Comparison of ENCODE assay signal across 13 cellular contexts in the genomic region with DNA sequence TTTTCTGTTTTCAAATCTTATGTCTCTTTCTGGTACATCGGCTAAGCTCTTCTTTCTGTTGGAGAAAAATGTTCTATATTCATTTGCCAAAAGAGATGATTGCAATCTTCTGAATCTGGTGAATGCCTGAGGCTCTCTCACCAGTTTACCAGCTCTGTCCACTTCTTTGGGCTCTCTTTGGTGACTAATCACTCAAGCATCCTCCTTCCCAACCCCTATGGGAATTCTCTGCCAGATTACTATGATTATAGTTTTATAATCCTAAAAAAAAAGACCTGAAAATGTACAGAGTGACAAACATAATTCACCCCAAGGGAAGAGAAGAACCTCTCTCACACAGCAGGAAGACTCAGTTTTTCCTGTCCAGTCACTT.
A peak's percentile ranks its signal among the peaks of the same experiment; 100 is the strongest.
DNase-seq lines count a peak whose midpoint lies in the region; ATAC-seq, FAIRE-seq and TF ChIP-seq lines count a peak whose summit lies in the region.
"Had no signal": no experiment of that assay in that cellular context is flagged by ENCODE, and none has a peak within 500 bp of the region (broad histone marks: within the 10 kb centered on the region; RNA-seq: fewer than 3 reads in every experiment).

No MANE protein-coding gene starts in this region.

- H3K4me3 ChIP-seq in AG09309 (ENCODE audit: control insufficient read depth, low read depth, low read length) (no peak overlapping the region), astrocyte (ENCODE audit: insufficient read depth, low read depth, low read length) (no peak overlapping the region)
- no peak overlapping the region for H3K4me3 ChIP-seq in naive thymus-derived CD4-positive, alpha-beta T cell (ENCODE audit: low read length)
- H3K4me3 ChIP-seq: heart right ventricle had no signal

- CTCF ChIA-PET in naive thymus-derived CD4-positive, alpha-beta T cell (lab: Charles Lee), result no interaction called here

- in situ Hi-C loops in G401 (cut with HindIII; ENCODE audit: low sequenced_read_pairs), result no loop called here

- no peaks in the 10 kb centered on the region for H4K20me1 ChIP-seq in astrocyte (ENCODE audit: insufficient read depth, low read length)

- H3K36me3 Mint-ChIP-seq in astrocyte (ENCODE audit: low read depth, unreplicated experiment), result no peaks in the 10 kb centered on the region
- peaks cover 0 to 52% (median 24%) of the 10 kb centered on the region in 5 donors for H3K36me3 Mint-ChIP-seq in naive thymus-derived CD4-positive, alpha-beta T cell

- intact Hi-C loops in naive thymus-derived CD4-positive, alpha-beta T cell (cut with micrococcal nuclease), result no loop called here

- peaks cover 27% of the 10 kb centered on the region for H3K4me1 ChIP-seq in astrocyte (ENCODE audit: insufficient read depth, low read length)
- no peaks in the 10 kb centered on the region for H3K4me1 ChIP-seq in naive thymus-derived CD4-positive, alpha-beta T cell (ENCODE audit: control insufficient read depth in 2 of 2, insufficient read depth in 2 of 2, low read length in 2 of 2)

- H2AFZ ChIP-seq in astrocyte (ENCODE audit: low read depth, low read length), result no peak overlapping the region

- ATAC-seq in naive thymus-derived CD4-positive, alpha-beta T cell, result no peak
- ATAC-seq in HG02938 (IDR thresholded peaks at IDR 0.05; ENCODE audit: unreplicated experiment), result no peak
- ATAC-seq: heart right ventricle had no signal

- H3K4me1 Mint-ChIP-seq in astrocyte (ENCODE audit: low read depth, unreplicated experiment), result peaks cover 23% of the 10 kb centered on the region
- H3K4me1 Mint-ChIP-seq in naive thymus-derived CD4-positive, alpha-beta T cell, result peaks cover 0 to 3% (median 0%) of the 10 kb centered on the region in 7 donors
- H3K4me1 Mint-ChIP-seq: CD8-positive, alpha-beta memory T cell; central memory CD8-positive, alpha-beta T cell had no signal

- peak overlapping the region; percentile 33 for H3K27ac ChIP-seq in astrocyte (ENCODE audit: low read depth, low read length)
- no peak overlapping the region for H3K27ac ChIP-seq in naive thymus-derived CD4-positive, alpha-beta T cell (ENCODE audit: low read depth, low read length)
- H3K27ac ChIP-seq: heart right ventricle had no signal

- H3K27ac Mint-ChIP-seq in astrocyte (ENCODE audit: unreplicated experiment), result peak overlapping the region; percentile 16
- H3K27ac Mint-ChIP-seq in naive thymus-derived CD4-positive, alpha-beta T cell, result no peak overlapping the region
- H3K27ac Mint-ChIP-seq: CD8-positive, alpha-beta memory T cell had no signal

- no peaks in the 10 kb centered on the region for H3K27me3 ChIP-seq in astrocyte (ENCODE audit: insufficient read depth, low read length)
- H3K27me3 ChIP-seq in naive thymus-derived CD4-positive, alpha-beta T cell (ENCODE audit: control insufficient read depth in 2 of 2, insufficient read depth in 2 of 2, low read length in 2 of 2), result no peaks in the 10 kb centered on the region
- H3K27me3 ChIP-seq: heart right ventricle had no signal

- peak overlapping the region; percentile 48 for H3K4me2 ChIP-seq in astrocyte (ENCODE audit: low read length)

- H3K79me2 ChIP-seq in astrocyte (ENCODE audit: insufficient read depth, low read length), result no peaks in the 10 kb centered on the region

- H3K27me3 Mint-ChIP-seq in astrocyte (ENCODE audit: low read depth, unreplicated experiment), result no peaks in the 10 kb centered on the region
- no peaks in the 10 kb centered on the region for H3K27me3 Mint-ChIP-seq in naive thymus-derived CD4-positive, alpha-beta T cell
- H3K27me3 Mint-ChIP-seq: CD8-positive, alpha-beta memory T cell; central memory CD8-positive, alpha-beta T cell had no signal

- POLR2A ChIA-PET in naive thymus-derived CD4-positive, alpha-beta T cell (lab: Charles Lee), result no interaction called here

- no peak overlapping the region for H3K9ac ChIP-seq in astrocyte (ENCODE audit: low read length)

- H3K36me3 ChIP-seq in astrocyte (ENCODE audit: insufficient read depth, low read length), result no peaks in the 10 kb centered on the region
- H3K36me3 ChIP-seq in naive thymus-derived CD4-positive, alpha-beta T cell (ENCODE audit: control insufficient read depth in 2 of 3, insufficient read depth in 3 of 3, low read length in 3 of 3), result no peaks in the 10 kb centered on the region
- H3K36me3 ChIP-seq: heart right ventricle had no signal

- no peak overlapping the region for H3K4me3 Mint-ChIP-seq in astrocyte (ENCODE audit: unreplicated experiment)
- no peak overlapping the region for H3K4me3 Mint-ChIP-seq in naive thymus-derived CD4-positive, alpha-beta T cell
- H3K4me3 Mint-ChIP-seq: CD8-positive, alpha-beta memory T cell; central memory CD8-positive, alpha-beta T cell had no signal

- no peaks in the 10 kb centered on the region for H3K9me3 Mint-ChIP-seq in astrocyte (ENCODE audit: unreplicated experiment)
- no peaks in the 10 kb centered on the region for H3K9me3 Mint-ChIP-seq in naive thymus-derived CD4-positive, alpha-beta T cell
- H3K9me3 Mint-ChIP-seq: CD8-positive, alpha-beta memory T cell; central memory CD8-positive, alpha-beta T cell had no signal

- peak; percentile 69 for DNase-seq in AG09309 (ENCODE audit: low read depth)
- peak; percentile 63 for DNase-seq in HTR-8/SVneo (ENCODE audit: insufficient read length, low spot score)
- DNase-seq in astrocyte (ENCODE audit: low read depth), result peak; percentile 76
- DNase-seq in iris pigment epithelial cell (ENCODE audit: low read depth), result peak; percentile 79
- DNase-seq in naive thymus-derived CD4-positive, alpha-beta T cell, result no peak
- no peak for DNase-seq in effector CD4-positive, alpha-beta T cell
- no peak for DNase-seq in G401 (ENCODE audit: low spot score)
- DNase-seq: activated T-cell treated with anti-CD3 and anti-CD28 coated beads for 4 hours; CD8-positive, alpha-beta memory T cell; heart right ventricle had no signal

- FAIRE-seq in HTR-8/SVneo (lab: Jason Lieb, UNC) (no peak), astrocyte (lab: Jason Lieb, UNC) (peak; percentile 78)
- FAIRE-seq: TTC549 had no signal

- TF ChIP-seq CTCF in AG09309 (IDR thresholded peaks at IDR 0.05; ENCODE audit: control insufficient read depth, insufficient read depth, low read depth, low read length, missing control alignments) (no peak), astrocyte (IDR thresholded peaks at IDR 0.05; ENCODE audit: insufficient read depth, low read depth, low read length) (no peak)

- no peaks in the 10 kb centered on the region for H3K9me3 ChIP-seq in astrocyte (ENCODE audit: insufficient read depth, low read depth, low read length)
- H3K9me3 ChIP-seq in naive thymus-derived CD4-positive, alpha-beta T cell (ENCODE audit: control insufficient read depth in 2 of 3, low read length in 3 of 3), result no peaks in the 10 kb centered on the region
- H3K9me3 ChIP-seq: heart right ventricle had no signal

Comparison
In these comparisons a context has a peak if more than half of its experiments do, and no peak if none do; other contexts are left out.
1. DNase-seq: peak in AG09309 (single experiment), HTR-8/SVneo (single experiment), astrocyte (single experiment) and iris pigment epithelial cell (single experiment); none in naive thymus-derived CD4-positive, alpha-beta T cell (0 of 9), effector CD4-positive, alpha-beta T cell (single experiment) and G401 (single experiment).